ENCODE assay signal across 1 cellular context in genomic region chr15:89640245-89640644, GRCh38.
TF ChIP-seq lines count a peak whose summit lies in the region.

No MANE protein-coding gene starts in this region.

TF ChIP-seq in HepG2, 621 proteins besides CTCF, POLR2A, EP300 and RAD21:
- TF ChIP-seq NR2F1 (CRISPR knock-in tag; IDR thresholded peaks at IDR 0.05) (no peak), ASH2L (IDR thresholded peaks at IDR 0.05; ENCODE audit: insufficient read length, low read depth, low read length) (no peak), ZNF839 (CRISPR knock-in tag; IDR thresholded peaks at IDR 0.05; ENCODE audit: borderline replicate concordance) (no peak), ZNF629 (CRISPR knock-in tag; conservative IDR thresholded peaks at IDR 0.05) (peak; percentile 63)
- TF ChIP-seq, protein P1, sequence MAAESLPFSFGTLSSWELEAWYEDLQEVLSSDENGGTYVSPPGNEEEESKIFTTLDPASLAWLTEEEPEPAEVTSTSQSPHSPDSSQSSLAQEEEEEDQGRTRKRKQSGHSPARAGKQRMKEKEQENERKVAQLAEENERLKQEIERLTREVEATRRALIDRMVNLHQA (CRISPR knock-in tag; IDR thresholded peaks at IDR 0.05) = no peak
